In genomic region chr20:4787069-4787468, GRCh38 we compare ENCODE assay signal across 14 cellular contexts. TPM values are rescaled to one million over a fixed set of nuclear protein-coding genes. Genes with fewer than 3 reads are reported as not detected.
DNase-seq lines count a peak whose midpoint lies in the region; ATAC-seq, FAIRE-seq and TF ChIP-seq lines count a peak whose summit lies in the region.
"Had no signal": no experiment of that assay in that cellular context is flagged by ENCODE, and none has a peak within 500 bp of the region (broad histone marks: within the 10 kb centered on the region; RNA-seq: fewer than 3 reads in every experiment).

No MANE protein-coding gene starts in this region.

- no peak overlapping the region for H3K4me3 ChIP-seq in CD8-positive, alpha-beta memory T cell (ENCODE audit: low read length)
- H3K4me3 ChIP-seq in bronchial epithelial cell (ENCODE audit: low read depth, low read length) = no peak overlapping the region

- peaks cover 55% of the 10 kb centered on the region for H3K36me3 ChIP-seq in CD8-positive, alpha-beta memory T cell (ENCODE audit: insufficient read depth, low read length)
- no peaks in the 10 kb centered on the region for H3K36me3 ChIP-seq in bronchial epithelial cell (ENCODE audit: control insufficient read depth, insufficient read depth, low read length)

- CTCF ChIA-PET in CD8-positive, alpha-beta memory T cell (lab: Charles Lee) = no interaction called here

- no peak for DNase-seq in CD8-positive, alpha-beta memory T cell
- DNase-seq in HS-27A (ENCODE audit: low read depth) (peak; percentile 5), bronchial epithelial cell (ENCODE audit: low read depth) (peak; percentile 34), naive B cell (no peak), urothelium cell line (ENCODE audit: low spot score) (no peak), NCI-H1048 (lab: John Stamatoyannopoulos, UW) (no peak)
- DNase-seq in T-helper 2 cell treated with Interferon-gamma antibody and Interleukin-4, amounts not matched to agents 5 μg/mL and 100 μg/mL, for 36 hours (ENCODE audit: low spot score) = no peak
- DNase-seq: activated CD8-positive, alpha-beta memory T cell treated with anti-CD3 and anti-CD28 coated beads, Interleukin-2, amount 50 U/mL, for 48 hours; DMS 273 treated with DMSO at 0.1 percent for 48 hours had no signal

- H3K4me1 Mint-ChIP-seq in CD8-positive, alpha-beta memory T cell = peaks cover 0 to 5% (median 5%) of the 10 kb centered on the region in 3 donors
- peaks cover 9 to 13% (median 10%) of the 10 kb centered on the region in 3 donors for H3K4me1 Mint-ChIP-seq in naive B cell
- peaks cover 13% of the 10 kb centered on the region for H3K4me1 Mint-ChIP-seq in T-helper 2 cell treated with Interferon-gamma antibody and Interleukin-4, amounts not matched to agents 5 μg/mL and 100 μg/mL, for 36 hours (ENCODE audit: low read depth)
- H3K4me1 Mint-ChIP-seq: brain had no signal

- H3K27ac Mint-ChIP-seq in CD8-positive, alpha-beta memory T cell = peak overlapping the region in 6 of 8 donors; percentile 12 to 82 (median 57)
- H3K27ac Mint-ChIP-seq in naive B cell = peak overlapping the region in 5 of 6 donors; percentile 47 to 92 (median 59)
- no peak overlapping the region for H3K27ac Mint-ChIP-seq in T-helper 2 cell treated with Interferon-gamma antibody and Interleukin-4, amounts not matched to agents 5 μg/mL and 100 μg/mL, for 36 hours
- H3K27ac Mint-ChIP-seq: brain had no signal

- ATAC-seq in naive B cell (ENCODE audit: low read depth in 2 of 2) = no peak
- ATAC-seq in HG03280 (IDR thresholded peaks at IDR 0.05; ENCODE audit: unreplicated experiment) = no peak
- ATAC-seq: natural killer cell treated with Interleukin-12 subunit alpha and Interleukin-12 subunit beta and Interleukin-15 and Interleukin-18, amount 100 ng/mL, for 72 hours had no signal

- H3K4me3 Mint-ChIP-seq in CD8-positive, alpha-beta memory T cell = no peak overlapping the region
- no peak overlapping the region for H3K4me3 Mint-ChIP-seq in naive B cell
- H3K4me3 Mint-ChIP-seq in T-helper 2 cell treated with Interferon-gamma antibody and Interleukin-4, amounts not matched to agents 5 μg/mL and 100 μg/mL, for 36 hours = no peak overlapping the region
- H3K4me3 Mint-ChIP-seq: brain; natural killer cell treated with Interleukin-12 subunit alpha and Interleukin-12 subunit beta and Interleukin-15 and Interleukin-18, amount 100 ng/mL, for 72 hours had no signal

- no peaks in the 10 kb centered on the region for H3K27me3 ChIP-seq in CD8-positive, alpha-beta memory T cell (ENCODE audit: insufficient read depth, low read length, poor library complexity, severe bottlenecking)
- H3K27me3 ChIP-seq in bronchial epithelial cell (ENCODE audit: control insufficient read depth, insufficient read depth, low read length) = no peaks in the 10 kb centered on the region

- H3K9me3 Mint-ChIP-seq in CD8-positive, alpha-beta memory T cell = no peaks in the 10 kb centered on the region
- H3K9me3 Mint-ChIP-seq in naive B cell = no peaks in the 10 kb centered on the region
- no peaks in the 10 kb centered on the region for H3K9me3 Mint-ChIP-seq in T-helper 2 cell treated with Interferon-gamma antibody and Interleukin-4, amounts not matched to agents 5 μg/mL and 100 μg/mL, for 36 hours
- H3K9me3 Mint-ChIP-seq: natural killer cell treated with Interleukin-12 subunit alpha and Interleukin-12 subunit beta and Interleukin-15 and Interleukin-18, amount 100 ng/mL, for 72 hours had no signal

- H3K9me3 ChIP-seq in CD8-positive, alpha-beta memory T cell (ENCODE audit: low read length) = no peaks in the 10 kb centered on the region

- FAIRE-seq in bronchial epithelial cell (lab: Jason Lieb, UNC) (peak; percentile 32), urothelium cell line (lab: Jason Lieb, UNC) (no peak)

- POLR2A ChIA-PET in CD8-positive, alpha-beta memory T cell (lab: Charles Lee) = no interaction called here

- TF ChIP-seq CTCF in bronchial epithelial cell (IDR thresholded peaks at IDR 0.05; ENCODE audit: insufficient read depth, low read length, severe bottlenecking) = no peak

- H3K36me3 Mint-ChIP-seq in CD8-positive, alpha-beta memory T cell = peaks cover 7 to 96% (median 21%) of the 10 kb centered on the region in 3 donors
- peaks cover 14 to 47% of the 10 kb centered on the region in 2 donors for H3K36me3 Mint-ChIP-seq in naive B cell
- H3K36me3 Mint-ChIP-seq in T-helper 2 cell treated with Interferon-gamma antibody and Interleukin-4, amounts not matched to agents 5 μg/mL and 100 μg/mL, for 36 hours (ENCODE audit: low read depth) = peaks cover 82% of the 10 kb centered on the region

- H3K27ac ChIP-seq in CD8-positive, alpha-beta memory T cell (ENCODE audit: low read depth, low read length) = no peak overlapping the region
- H3K27ac ChIP-seq: epithelial cell of prostate, KMS-11 had no signal

- no peaks in the 10 kb centered on the region for H3K4me1 ChIP-seq in CD8-positive, alpha-beta memory T cell (ENCODE audit: insufficient read depth, low read length)

- H3K27me3 Mint-ChIP-seq in CD8-positive, alpha-beta memory T cell = no peaks in the 10 kb centered on the region
- H3K27me3 Mint-ChIP-seq in naive B cell = no peaks in the 10 kb centered on the region
- no peaks in the 10 kb centered on the region for H3K27me3 Mint-ChIP-seq in T-helper 2 cell treated with Interferon-gamma antibody and Interleukin-4, amounts not matched to agents 5 μg/mL and 100 μg/mL, for 36 hours (ENCODE audit: low read depth)
- H3K27me3 Mint-ChIP-seq: brain; natural killer cell treated with Interleukin-12 subunit alpha and Interleukin-12 subunit beta and Interleukin-15 and Interleukin-18, amount 100 ng/mL, for 72 hours had no signal

RNA-seq across cellular contexts. Expression of gene RASSF2, which starts 36.3 kb away (rescaled TPM):
- 10 to 100 TPM; 40.7 to 41.2 TPM for total RNA-seq in CD8-positive, alpha-beta memory T cell
- 45.0 TPM for polyA plus RNA-seq in CD8-positive, alpha-beta memory T cell
- under 0.01 and 0.26 TPM in 2 replicates for total RNA-seq in bronchial epithelial cell
- 10 to 100 TPM; 44.5 to 91.0 (median 59.7) TPM for polyA plus RNA-seq in naive B cell (ENCODE audit: low read depth in 6 of 6)

Comparison
In these comparisons a context has a peak if more than half of its experiments do, and no peak if none do; other contexts are left out.
1. DNase-seq: peak in HS-27A (single experiment) and bronchial epithelial cell (single experiment); none in CD8-positive, alpha-beta memory T cell (0 of 5), naive B cell (single experiment), T-helper 2 cell treated with Interferon-gamma antibody and Interleukin-4, amounts not matched to agents 5 μg/mL and 100 μg/mL, for 36 hours (single experiment), urothelium cell line (single experiment) and NCI-H1048 (single experiment).
2. RNA of gene RASSF2, which starts 36.3 kb away (total RNA-seq): 40.7 to 41.2 TPM in CD8-positive, alpha-beta memory T cell; under 0.01 to 0.26 TPM in bronchial epithelial cell; every median in the first group is over 10 times any median in the second.